Comparison of ENCODE assay signal across 25 cellular contexts in genomic region chr14:104284636-104285482, GRCh38.
DNase-seq lines count a peak whose midpoint lies in the region; ATAC-seq, FAIRE-seq and TF ChIP-seq lines count a peak whose summit lies in the region.
"Had no signal": no experiment of that assay in that cellular context is flagged by ENCODE, and none has a peak within 500 bp of the region (broad histone marks: within the 10 kb centered on the region; RNA-seq: fewer than 3 reads in every experiment).

No MANE protein-coding gene starts in this region.

- no peak overlapping the region for H4K8ac ChIP-seq in neuronal stem cell (ENCODE audit: low read depth, low read length)

- no peak for FAIRE-seq in HepG2 (lab: Jason Lieb, UNC)
- FAIRE-seq: GM12891 had no signal

- no peaks in the 10 kb centered on the region for H4K20me1 ChIP-seq in HepG2 (ENCODE audit: insufficient read depth, low read length)
- no peaks in the 10 kb centered on the region for H4K20me1 ChIP-seq in GM23338 (replicated peaks; ENCODE audit: insufficient read depth)

- peaks cover 11% of the 10 kb centered on the region for H3K4me1 Mint-ChIP-seq in GM23338
- H3K4me1 Mint-ChIP-seq: activated naive CD8-positive, alpha-beta T cell treated with anti-CD3 and anti-CD28 coated beads, Interleukin-2, amount 50 U/mL, for 24 hours; activated T-helper 17 cell treated with anti-CD3 and anti-CD28 coated beads, Interleukin-2, amount 50 U/mL, for 72 hours; stimulated activated memory B cell treated with anti-CD40 and anti-IgM and Interleukin-4, amounts not matched to agents 10 μg/mL and 1 μg/mL and 100 μg/mL, for 72 hours had no signal

- H2AK5ac ChIP-seq in neuronal stem cell (ENCODE audit: low read depth, low read length): peak overlapping the region; percentile 94

- no peaks in the 10 kb centered on the region for H3K36me3 ChIP-seq in right lobe of liver
- no peaks in the 10 kb centered on the region for H3K36me3 ChIP-seq in HepG2 (replicated peaks in 1 of 2; ENCODE audit: control insufficient read depth in 1 of 2, insufficient read depth in 2 of 2, low read length in 2 of 2)
- H3K36me3 ChIP-seq in neuronal stem cell (replicated peaks in 1 of 2; ENCODE audit: control insufficient read depth in 2 of 2, insufficient read depth in 2 of 2, low read length in 2 of 2): no peaks in the 10 kb centered on the region
- H3K36me3 ChIP-seq in aorta (ENCODE audit: control insufficient read depth in 1 of 2, insufficient read depth in 2 of 2, low read length in 1 of 2): no peaks in the 10 kb centered on the region
- H3K36me3 ChIP-seq in GM23338 (ENCODE audit: insufficient read depth): no peaks in the 10 kb centered on the region

- no peak overlapping the region for H2BK15ac ChIP-seq in neuronal stem cell (ENCODE audit: low read length)

- TF ChIP-seq EP300 in HepG2 (IDR thresholded peaks at IDR 0.05; ENCODE audit: low read depth in 2 of 2, low read length in 2 of 2): no peak
- TF ChIP-seq EP300 in HepG2 (CRISPR knock-in tag; IDR thresholded peaks at IDR 0.05; ENCODE audit: borderline replicate concordance): no peak

- peaks cover 11% of the 10 kb centered on the region for H3K27me3 Mint-ChIP-seq in GM23338 (ENCODE audit: insufficient read depth, low read depth, poor library complexity)
- H3K27me3 Mint-ChIP-seq: activated naive CD8-positive, alpha-beta T cell treated with anti-CD3 and anti-CD28 coated beads, Interleukin-2, amount 50 U/mL, for 24 hours; activated T-helper 17 cell treated with anti-CD3 and anti-CD28 coated beads, Interleukin-2, amount 50 U/mL, for 72 hours had no signal

- no peaks in the 10 kb centered on the region for H3K36me3 Mint-ChIP-seq in GM23338 (ENCODE audit: low read depth)
- H3K36me3 Mint-ChIP-seq: stimulated activated memory B cell treated with anti-CD40 and anti-IgM and Interleukin-4, amounts not matched to agents 10 μg/mL and 1 μg/mL and 100 μg/mL, for 72 hours had no signal

- DNase-seq in right lobe of liver (peak; percentile 12 to 46 (median 42)), HepG2 (ENCODE audit: low spot score) (no peak), cardiac septum (ENCODE audit: low spot score) (peak; percentile 68), neuronal stem cell (ENCODE audit: low spot score) (no peak), aorta (peak; percentile 36 to 61), NCI-H1417 (lab: John Stamatoyannopoulos, UW) (no peak), GM23338 (ENCODE audit: low spot score) (no peak)
- DNase-seq: activated CD8-positive, alpha-beta memory T cell treated with anti-CD3 and anti-CD28 coated beads, Interleukin-2, amount 50 U/mL, for 48 hours; activated naive CD8-positive, alpha-beta T cell treated with anti-CD3 and anti-CD28 coated beads, Interleukin-2, amount 50 U/mL, for 24 hours; C1 segment of cervical spinal cord; effector CD4-positive, alpha-beta T cell; HCEC 1CT; Karpas-422; midbrain; NCI-H1694; NCI-H2171; RPMI8226; stimulated activated CD4-positive, alpha-beta T cell treated with anti-CD3 and anti-CD28 coated beads, Interleukin-4, amount 100 ng/mL, for 1 hour had no signal

- TF ChIP-seq CTCF in right lobe of liver (IDR thresholded peaks at IDR 0.05): no peak
- no peak for TF ChIP-seq CTCF in HepG2 (CRISPR knock-in tag; IDR thresholded peaks at IDR 0.05)
- TF ChIP-seq CTCF in GM23338 (conservative IDR thresholded peaks at IDR 0.05; ENCODE audit: low read depth in 2 of 2): no peak

- no peak overlapping the region for H2BK5ac ChIP-seq in neuronal stem cell (ENCODE audit: low read length)

- H3K9me3 ChIP-seq in right lobe of liver (no peaks in the 10 kb centered on the region), HepG2 (ENCODE audit: low read length) (no peaks in the 10 kb centered on the region), neuronal stem cell (replicated peaks in 1 of 2; ENCODE audit: control insufficient read depth in 2 of 2, insufficient read depth in 1 of 2, low read depth in 1 of 2, low read length in 2 of 2) (no peaks in the 10 kb centered on the region), aorta (ENCODE audit: control insufficient read depth, low read length) (no peaks in the 10 kb centered on the region)
- H3K9me3 ChIP-seq: body of pancreas had no signal

- H3K23ac ChIP-seq in neuronal stem cell (ENCODE audit: low read depth, low read length, poor library complexity): no peak overlapping the region

- H3K18ac ChIP-seq in neuronal stem cell (ENCODE audit: low read length): peak overlapping the region; percentile 88

- ATAC-seq in right lobe of liver (no peak), HepG2 (no peak), aorta (ENCODE audit: low FRiP score) (no peak), HG02571 (IDR thresholded peaks at IDR 0.05; ENCODE audit: unreplicated experiment) (no peak), GM23338 (no peak; the same call in 2 of the 3 replicates)
- ATAC-seq: activated naive CD8-positive, alpha-beta T cell treated with anti-CD3 and anti-CD28 coated beads, Interleukin-2, amount 50 U/mL, for 24 hours; activated T-helper 17 cell treated with anti-CD3 and anti-CD28 coated beads, Interleukin-2, amount 50 U/mL, for 72 hours; body of pancreas; stimulated activated memory B cell treated with anti-CD40 and anti-IgM and Interleukin-4, amounts not matched to agents 10 μg/mL and 1 μg/mL and 100 μg/mL, for 72 hours had no signal

- no peak overlapping the region for H2BK120ac ChIP-seq in neuronal stem cell (ENCODE audit: low read depth, low read length)

- in situ Hi-C loops in HepG2 (cut with HindIII; ENCODE audit: extremely low pct_ligation_motif_present, low pct_unique_long_range_greater_than_20kb): no loop called here

- CTCF ChIA-PET in HepG2 (lab: Yijun Ruan, JAX; ENCODE audit: low intra/inter-chr PET ratio, low total read pairs): no interaction called here

- no TSS peak for BruUV-seq in HepG2 (replicated peaks; lab: Mats Ljungman, UMichigan)

- H3K9ac ChIP-seq in HepG2 (ENCODE audit: insufficient read depth, low read depth, low read length) (no peak overlapping the region), neuronal stem cell (ENCODE audit: low read depth, low read length, poor library complexity) (peak overlapping the region; percentile 44)

- no peak for TF ChIP-seq RAD21 in HepG2 (CRISPR knock-in tag; IDR thresholded peaks at IDR 0.05)

- no peak overlapping the region for H3K4me3 ChIP-seq in right lobe of liver
- H3K4me3 ChIP-seq in HepG2 (replicated peaks in 1 of 3; ENCODE audit: insufficient read depth in 1 of 3, low read depth in 2 of 3, low read length in 3 of 3): no peak overlapping the region
- peak overlapping the region in 1 of 2 donors; percentile 11 for H3K4me3 ChIP-seq in neuronal stem cell (ENCODE audit: low read length in 2 of 2)
- H3K4me3 ChIP-seq in aorta (ENCODE audit: low read length in 2 of 2): no peak overlapping the region
- H3K4me3 ChIP-seq in GM23338: no peak overlapping the region
- H3K4me3 ChIP-seq: body of pancreas, hepatocyte had no signal

- no peaks in the 10 kb centered on the region for H3K27me3 ChIP-seq in right lobe of liver
- peaks cover 2 to 9% of the 10 kb centered on the region in 2 experiments; a peak in 2 of 5 replicates for H3K27me3 ChIP-seq in HepG2 (ENCODE audit: control insufficient read depth in 1 of 2, insufficient read depth in 2 of 2, low read length in 2 of 2)
- peaks cover 0 to 15% (median 0%) of the 10 kb centered on the region in 3 experiments for H3K27me3 ChIP-seq in neuronal stem cell (ENCODE audit: control insufficient read depth in 3 of 3, insufficient read depth in 3 of 3, low read depth in 1 of 3, low read length in 3 of 3)
- no peaks in the 10 kb centered on the region for H3K27me3 ChIP-seq in aorta (ENCODE audit: control insufficient read depth in 1 of 2, insufficient read depth in 2 of 2, low read length in 1 of 2)
- no peaks in the 10 kb centered on the region for H3K27me3 ChIP-seq in GM23338 (ENCODE audit: insufficient read depth)
- H3K27me3 ChIP-seq: body of pancreas, hepatocyte had no signal

- peaks cover 10% of the 10 kb centered on the region; the same call in 1 of the 2 replicates for H3F3A ChIP-seq in GM23338 (replicated peaks; ENCODE audit: low read depth)

- H3K9me2 ChIP-seq in GM23338 (ENCODE audit: insufficient read depth): no peaks in the 10 kb centered on the region

- H3K79me2 ChIP-seq in HepG2 (ENCODE audit: insufficient read depth, low read length) (no peaks in the 10 kb centered on the region), GM23338 (replicated peaks; ENCODE audit: insufficient read depth) (no peaks in the 10 kb centered on the region)
- H3K79me2 ChIP-seq: hepatocyte had no signal

- peak overlapping the region; percentile 1 for H3K14ac ChIP-seq in neuronal stem cell (ENCODE audit: low read length)

- no peak overlapping the region for H2AFZ ChIP-seq in HepG2 (ENCODE audit: low read length)
- no peak overlapping the region for H2AFZ ChIP-seq in neuronal stem cell (ENCODE audit: low read length)
- H2AFZ ChIP-seq in GM23338: no peak overlapping the region
- H2AFZ ChIP-seq: hepatocyte had no signal

- H2BK12ac ChIP-seq in neuronal stem cell (ENCODE audit: low read length): peak overlapping the region; percentile 58

- no peak overlapping the region for H3K4me3 Mint-ChIP-seq in GM23338
- H3K4me3 Mint-ChIP-seq: activated naive CD8-positive, alpha-beta T cell treated with anti-CD3 and anti-CD28 coated beads, Interleukin-2, amount 50 U/mL, for 24 hours; activated T-helper 17 cell treated with anti-CD3 and anti-CD28 coated beads, Interleukin-2, amount 50 U/mL, for 72 hours; stimulated activated memory B cell treated with anti-CD40 and anti-IgM and Interleukin-4, amounts not matched to agents 10 μg/mL and 1 μg/mL and 100 μg/mL, for 72 hours; T-helper 2 cell treated with Interferon-gamma antibody and Interleukin-4, amounts not matched to agents 5 μg/mL and 100 μg/mL, for 36 hours had no signal

- H3K4me1 ChIP-seq in right lobe of liver (peaks cover 0 to 33% (median 15%) of the 10 kb centered on the region in 4 donors), HepG2 (ENCODE audit: insufficient read depth, low read length) (no peaks in the 10 kb centered on the region), neuronal stem cell (ENCODE audit: control insufficient read depth in 2 of 2, insufficient read depth in 1 of 2, low read depth in 1 of 2, low read length in 2 of 2) (peaks cover 0 to 23% of the 10 kb centered on the region in 2 donors), aorta (ENCODE audit: control insufficient read depth in 1 of 2, insufficient read depth in 2 of 2, low read length in 2 of 2) (no peaks in the 10 kb centered on the region), GM23338 (ENCODE audit: insufficient read depth) (no peaks in the 10 kb centered on the region)
- H3K4me1 ChIP-seq: body of pancreas had no signal

- H4K91ac ChIP-seq in neuronal stem cell (ENCODE audit: low read depth, low read length, poor library complexity): no peak overlapping the region

- WGBS in right lobe of liver (ENCODE audit: insufficient coverage, low coverage, low lambda C conversion rate, missing lambda C conversion rate): no CpG with 5 or more reads among the region's 29 CpGs
- WGBS in HepG2 (ENCODE audit: low lambda C conversion rate): 40% methylated on average over 8 of the region's 29 CpGs
- WGBS in neuronal stem cell (ENCODE audit: extremely low coverage in 2 of 2, insufficient read length in 2 of 2, insufficient replicate concordance in 1 of 2), 2 donors: no CpG with 5 or more reads among the region's 29 CpGs
- WGBS in aorta, 2 donors: 85 to 89% methylated on average over 29 of the region's 29 CpGs

- peaks cover 7% of the 10 kb centered on the region; the same call in 1 of the 3 replicates for H3K9me3 Mint-ChIP-seq in GM23338
- H3K9me3 Mint-ChIP-seq: activated T-helper 17 cell treated with anti-CD3 and anti-CD28 coated beads, Interleukin-2, amount 50 U/mL, for 72 hours had no signal

- intact Hi-C loops in right lobe of liver (cut with DNase I) (no loop called here), HepG2 (cut with micrococcal nuclease; ENCODE audit: unreplicated experiment) (no loop called here), cardiac septum (cut with DNase I) (no loop called here), aorta (cut with DNase I) (no loop called here)

- no peak overlapping the region for H3K27ac Mint-ChIP-seq in GM23338
- H3K27ac Mint-ChIP-seq: activated naive CD8-positive, alpha-beta T cell treated with anti-CD3 and anti-CD28 coated beads, Interleukin-2, amount 50 U/mL, for 24 hours; activated T-helper 17 cell treated with anti-CD3 and anti-CD28 coated beads, Interleukin-2, amount 50 U/mL, for 72 hours; stimulated activated memory B cell treated with anti-CD40 and anti-IgM and Interleukin-4, amounts not matched to agents 10 μg/mL and 1 μg/mL and 100 μg/mL, for 72 hours; T-helper 2 cell treated with Interferon-gamma antibody and Interleukin-4, amounts not matched to agents 5 μg/mL and 100 μg/mL, for 36 hours had no signal

- peaks cover 1% of the 10 kb centered on the region for H3K79me1 ChIP-seq in neuronal stem cell (ENCODE audit: low read depth, low read length)

- POLR2A ChIA-PET in HepG2 (lab: Yijun Ruan, JAX): no interaction called here

- no peak overlapping the region for H3K4me2 ChIP-seq in HepG2 (ENCODE audit: low read depth, low read length)
- no peak overlapping the region for H3K4me2 ChIP-seq in neuronal stem cell (ENCODE audit: insufficient read depth, low read length, poor library complexity, severe bottlenecking)
- no peak overlapping the region for H3K4me2 ChIP-seq in GM23338
- H3K4me2 ChIP-seq: hepatocyte had no signal

- TF ChIP-seq POLR2A in right lobe of liver (IDR thresholded peaks at IDR 0.05): no peak
- TF ChIP-seq POLR2A in HepG2 (IDR thresholded peaks at IDR 0.05; ENCODE audit: insufficient read depth in 1 of 2, low read depth in 2 of 2, low read length in 2 of 2): no peak

- H3K27ac ChIP-seq in right lobe of liver: no peak overlapping the region
- H3K27ac ChIP-seq in HepG2 (ENCODE audit: extremely low read length, insufficient read depth, low read length): no peak overlapping the region
- no peak overlapping the region for H3K27ac ChIP-seq in neuronal stem cell (replicated peaks; ENCODE audit: low read length)
- no peak overlapping the region for H3K27ac ChIP-seq in aorta (ENCODE audit: low read depth in 1 of 2, low read length in 2 of 2)
- H3K27ac ChIP-seq in GM23338 (ENCODE audit: low read depth): no peak overlapping the region
- H3K27ac ChIP-seq: body of pancreas, hepatocyte had no signal

- no peak overlapping the region for H3K4ac ChIP-seq in neuronal stem cell (ENCODE audit: low read length)

Comparison
In these comparisons a context has a peak if more than half of its experiments do, and no peak if none do; other contexts are left out.
1. DNase-seq: peak in right lobe of liver (3 of 3), cardiac septum (single experiment) and aorta (2 of 2); none in HepG2 (single experiment), neuronal stem cell (single experiment), NCI-H1417 (0 of 3) and GM23338 (single experiment).